In the genomic region with DNA sequence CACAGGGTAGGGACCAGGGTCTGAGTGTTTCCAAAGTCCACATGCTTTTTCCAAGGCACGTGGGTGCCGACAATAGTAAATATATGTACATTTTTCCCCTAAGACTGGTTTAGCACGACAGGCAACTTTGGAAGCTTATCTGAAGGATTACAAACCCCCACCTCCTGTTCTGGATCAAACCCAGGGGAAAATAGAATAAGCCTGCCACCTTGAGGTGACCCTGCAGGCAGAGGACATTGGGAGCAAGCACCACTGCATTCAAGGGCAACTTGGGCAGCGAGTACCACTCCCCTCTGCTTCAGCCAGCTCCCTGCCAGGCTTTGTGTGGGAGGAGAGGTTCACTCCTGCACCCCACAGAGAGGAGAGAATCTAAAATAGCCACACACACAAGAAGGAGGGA, we compare ENCODE assay signal across 9 cellular contexts. TPM values are rescaled to one million over a fixed set of nuclear protein-coding genes. Genes with fewer than 3 reads are reported as not detected.
A peak's percentile ranks its signal among the peaks of the same experiment; 100 is the strongest.
DNase-seq lines count a peak whose midpoint lies in the region; ATAC-seq, FAIRE-seq and TF ChIP-seq lines count a peak whose summit lies in the region.
"Had no signal": no experiment of that assay in that cellular context is flagged by ENCODE, and none has a peak within 500 bp of the region (broad histone marks: within the 10 kb centered on the region; RNA-seq: fewer than 3 reads in every experiment).

No MANE protein-coding gene starts in this region.

- no peaks in the 10 kb centered on the region for H3K9me3 ChIP-seq in K562 (replicated peaks; ENCODE audit: control insufficient read depth, insufficient read depth, low read depth, low read length)
- H3K9me3 ChIP-seq in liver (ENCODE audit: control insufficient read depth in 4 of 4, low read length in 3 of 4): no peaks in the 10 kb centered on the region

- H3K9me1 ChIP-seq in K562 (ENCODE audit: control insufficient read depth, insufficient read depth, low read length): no peaks in the 10 kb centered on the region

- no peak overlapping the region for H3K9ac ChIP-seq in K562 (ENCODE audit: insufficient read depth in 1 of 2, low read depth in 2 of 2, low read length in 2 of 2)
- no peak overlapping the region for H3K9ac ChIP-seq in liver (ENCODE audit: low read depth in 1 of 2, low read length in 2 of 2)

- H3K27ac ChIP-seq in K562 (ENCODE audit: extremely low read depth, low read depth, low read length) (no peak overlapping the region), liver (ENCODE audit: low read depth in 1 of 2, low read length in 2 of 2) (no peak overlapping the region)

- WGBS in K562 (ENCODE audit: insufficient coverage, low coverage, missing lambda C conversion rate): 0% methylated on average over 4 of the region's 4 CpGs
- WGBS in liver: 34% methylated on average over 4 of the region's 4 CpGs

- peak; percentile 62 for DNase-seq in NCI-H1694 (lab: John Stamatoyannopoulos, UW)
- peak in 2 of 4 experiments; percentile 20 to 33 for DNase-seq in K562 (ENCODE audit: extremely low read depth in 1 of 4, low spot score in 3 of 4)
- no peak for DNase-seq in stimulated activated CD4-positive, alpha-beta T cell treated with anti-CD3 and anti-CD28 coated beads, Interleukin-4, amount 100 ng/mL, for 24 hours
- DNase-seq in stimulated activated CD4-positive, alpha-beta T cell treated with anti-CD3 and anti-CD28 coated beads, Interleukin-2, amount 100 ng/mL, for 24 hours: no peak
- DNase-seq: naive B cell had no signal

- no peak for FAIRE-seq in K562 (lab: Jason Lieb, UNC)

- no peak for TF ChIP-seq POLR2A in K562 (conservative IDR thresholded peaks at IDR 0.05)

- intact Hi-C loops in K562 (cut with micrococcal nuclease): loop anchor here (10.0 kb wide), 2 partner anchors 275 to 385 kb away; no protein-coding TSS in a partner anchor

- 0 out of 3 replicates have a peak, but pooled peaks have one; percentile 42 for ATAC-seq in K562
- no peak for ATAC-seq in HG03520 (IDR thresholded peaks at IDR 0.05; ENCODE audit: unreplicated experiment)
- no peak for ATAC-seq in GM21619 (IDR thresholded peaks at IDR 0.05; ENCODE audit: unreplicated experiment)

- in situ Hi-C loops in K562 (cut with MboI): no loop called here

- H3K4me1 ChIP-seq in K562 (replicated peaks in 1 of 2; ENCODE audit: control insufficient read depth in 2 of 2, insufficient read depth in 2 of 2, low read length in 2 of 2) (no peaks in the 10 kb centered on the region), liver (ENCODE audit: control insufficient read depth in 4 of 4, insufficient read depth in 4 of 4, low read length in 3 of 4) (peaks cover 0 to 5% (median 0%) of the 10 kb centered on the region in 4 donors)

- H3K4me3 ChIP-seq in K562 (no peak overlapping the region), liver (ENCODE audit: low read depth in 1 of 3, low read length in 3 of 3) (no peak overlapping the region)

- H2AFZ ChIP-seq in K562 (ENCODE audit: low read depth, low read length): no peak overlapping the region

- POLR2A ChIA-PET in K562 (lab: Yijun Ruan, JAX): interaction anchor here (0.5 kb wide), 1 partner anchor 308 kb away, joined by 3 read pairs; no protein-coding TSS in a partner anchor

- no peak overlapping the region for H3K4me2 ChIP-seq in K562 (ENCODE audit: insufficient read depth, low read length)

- H3K27me3 ChIP-seq in K562 (ENCODE audit: control insufficient read depth in 2 of 2, insufficient read depth in 2 of 2, low read length in 2 of 2) (peaks cover 0 to 7% of the 10 kb centered on the region in 2 experiments; a peak in 3 of 5 replicates), liver (ENCODE audit: control insufficient read depth in 4 of 4, insufficient read depth in 4 of 4, low read length in 3 of 4) (no peaks in the 10 kb centered on the region)

- TF ChIP-seq RAD21 in K562 (CRISPR knock-in tag; conservative IDR thresholded peaks at IDR 0.05 in 1 of 2, IDR thresholded peaks at IDR 0.05 in 1 of 2) (peak; percentile 55 to 61; a peak in 3 of 4 replicates), liver (IDR thresholded peaks at IDR 0.05) (peak; percentile 72 to 77)

- H3K36me3 ChIP-seq in K562 (ENCODE audit: control insufficient read depth, insufficient read depth, low read length) (no peaks in the 10 kb centered on the region), liver (ENCODE audit: control insufficient read depth in 4 of 4, insufficient read depth in 3 of 4, low read depth in 1 of 4, low read length in 3 of 4) (no peaks in the 10 kb centered on the region)

- TF ChIP-seq CTCF in GM12874 (IDR thresholded peaks at IDR 0.05; ENCODE audit: insufficient read depth, low read depth, low read length) (peak; percentile 39; the same call in 1 of the 2 replicates), K562 (IDR thresholded peaks at IDR 0.05 in 2 of 3, conservative IDR thresholded peaks at IDR 0.05 in 1 of 3; ENCODE audit: insufficient read depth in 2 of 3, low read depth in 1 of 3, low read length in 3 of 3) (peak; percentile 41 to 56 (median 50)), liver (IDR thresholded peaks at IDR 0.05; ENCODE audit: low read depth, low read length, missing input control) (peak; percentile 36)

- BruUV-seq in K562 (replicated peaks; lab: Mats Ljungman, UMichigan): no TSS peak

- no peaks in the 10 kb centered on the region for H3K79me2 ChIP-seq in K562 (ENCODE audit: control insufficient read depth, insufficient read depth, low read length)

- no peaks in the 10 kb centered on the region for H4K20me1 ChIP-seq in K562 (replicated peaks; ENCODE audit: control insufficient read depth, insufficient read depth, low read length)

- CTCF ChIA-PET in K562 (lab: Yijun Ruan, JAX; ENCODE audit: low intra/inter-chr PET ratio): interaction anchor here (1.1 kb wide), 1 partner anchor 308 kb away, joined by 4 read pairs; no protein-coding TSS in a partner anchor

- TF ChIP-seq EP300 in K562 (IDR thresholded peaks at IDR 0.05; ENCODE audit: low read length): no peak

TF ChIP-seq in K562, 482 proteins besides CTCF, POLR2A, EP300 and RAD21:
- 0 out of 2 replicates have a peak, but pooled peaks have one; percentile 9 for TF ChIP-seq SMC3 (conservative IDR thresholded peaks at IDR 0.05; ENCODE audit: insufficient read depth, low read depth, low read length)
- TF ChIP-seq RBM14 (IDR thresholded peaks at IDR 0.05; ENCODE audit: borderline replicate concordance, insufficient read depth, low read depth, low read length): no peak
- no peak for TF ChIP-seq RFX1 (IDR thresholded peaks at IDR 0.05)
- no peak for TF ChIP-seq TAF15 (IDR thresholded peaks at IDR 0.05; ENCODE audit: low read depth, low read length)
- 0 out of 2 replicates have a peak, but pooled peaks have one; percentile 23 for TF ChIP-seq ESRRA (IDR thresholded peaks at IDR 0.05; ENCODE audit: borderline replicate concordance, low read depth)
- TF ChIP-seq KAT7 (CRISPR knock-in tag; IDR thresholded peaks at IDR 0.05; ENCODE audit: borderline replicate concordance): no peak
- no peak for TF ChIP-seq RBFOX2 (IDR thresholded peaks at IDR 0.05; ENCODE audit: low read depth, low read length)
- TF ChIP-seq CCNT2 (IDR thresholded peaks at IDR 0.05; ENCODE audit: borderline replicate concordance, extremely low read depth, insufficient read length, low read depth, low read length): no peak

TF ChIP-seq in liver, 16 proteins besides CTCF, POLR2A, EP300 and RAD21 (continues in another document):
- TF ChIP-seq HNF4A (conservative IDR thresholded peaks at IDR 0.05) (peak in 1 of 2 donors; percentile 52), RXRA (IDR thresholded peaks at IDR 0.05) (peak in 1 of 2 donors; percentile 66), ATF3 (IDR thresholded peaks at IDR 0.05) (no peak)

RNA-seq across cellular contexts. Expression of gene KBTBD12, which starts 44.8 kb away (rescaled TPM):
- not detected in 2 replicates for total RNA-seq in K562 (2011; cell fraction: chromatin; rRNA removed; ENCODE audit: low replicate concordance)
- total RNA-seq in K562 (2011; cell fraction: nucleolus; rRNA removed): not detected in 2 replicates
- not detected in 2 replicates for total RNA-seq in K562 (2011; cell fraction: nucleoplasm; rRNA removed)
- total RNA-seq in K562 (2014; rRNA removed): not detected in 2 replicates
- total RNA-seq in K562 (2014; rRNA removed; fragmentation: Illumina TruSeq; extraction: Trizol): not detected in 2 replicates
- total RNA-seq in K562 (2015; rRNA removed; fragmentation: Illumina TruSeq; extraction: Trizol): not detected in 2 replicates
- total RNA-seq in K562 (2021): not detected in 2 replicates
- not detected in 2 replicates for polyA plus RNA-seq in K562 (2011; rRNA removed)
- polyA plus RNA-seq in K562 (2011; cell fraction: cytosol; rRNA removed): not detected in 2 replicates
- polyA plus RNA-seq in K562 (2011; cell fraction: nucleus; rRNA removed): not detected in 2 replicates
- not detected in 2 replicates for polyA plus RNA-seq in K562 (2012)
- not detected in 2 replicates for polyA plus RNA-seq in K562 (2014; fragmentation: Illumina TruSeq; extraction: Trizol)
- polyA plus RNA-seq in K562 (2014; fragmentation: Nextera tagmentation; extraction: Ambion mirVana): not detected
- polyA plus RNA-seq in K562 (2014; rRNA removed): not detected in 2 replicates
- polyA minus RNA-seq in K562 (2011; rRNA and poly(A)+ RNA removed): 0.06 TPM in 1 of 2 replicates, not detected in the other
- polyA minus RNA-seq in K562 (2011; cell fraction: cytosol; rRNA and poly(A)+ RNA removed): not detected in 2 replicates
- not detected in 2 replicates for polyA minus RNA-seq in K562 (2011; cell fraction: nucleus; rRNA and poly(A)+ RNA removed)
- under 1 TPM; 0.08 to 0.89 TPM for total RNA-seq in liver
- under 1 TPM in 1 of 2 donors, not detected in 1; 0.02 TPM for polyA plus RNA-seq in liver
